1 cellular context compared by ENCODE assay signal in the genomic region with DNA sequence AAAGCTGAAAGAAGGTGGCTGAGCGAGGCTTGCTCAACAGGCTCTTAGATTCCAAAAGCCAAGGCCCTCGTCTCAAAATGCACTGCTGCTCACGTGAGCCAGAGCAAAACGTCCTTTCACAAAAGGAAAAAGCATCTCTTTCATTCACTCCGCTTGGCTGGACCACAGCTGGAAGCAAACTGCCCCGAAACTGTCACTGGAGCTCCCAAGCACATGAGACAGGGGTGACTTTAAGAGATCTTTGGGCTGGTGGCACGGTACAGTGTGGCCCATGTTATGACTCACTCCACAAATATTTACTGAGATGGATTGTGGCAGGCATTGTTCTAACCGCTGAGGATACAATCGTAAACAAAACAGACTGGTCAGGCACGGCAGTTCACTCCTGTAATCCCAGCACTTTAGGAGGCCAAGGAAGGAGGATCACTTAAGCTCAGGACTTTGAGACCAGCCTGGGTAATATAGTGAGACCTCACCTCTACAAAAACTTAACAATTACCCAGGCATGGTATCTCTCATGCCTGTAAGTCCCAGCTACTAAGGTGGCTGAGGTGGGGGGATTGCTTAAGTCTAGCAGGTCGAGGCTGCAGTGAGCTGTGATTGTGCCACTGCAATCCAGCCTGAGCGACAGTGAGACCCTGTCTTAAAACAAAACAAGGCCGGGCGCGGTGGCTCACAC.
TF ChIP-seq lines count a peak whose summit lies in the region.

No MANE protein-coding gene starts in this region.

TF ChIP-seq in K562, 482 proteins besides CTCF, POLR2A, EP300 and RAD21 (continued from another document):
- TF ChIP-seq, protein P1, sequence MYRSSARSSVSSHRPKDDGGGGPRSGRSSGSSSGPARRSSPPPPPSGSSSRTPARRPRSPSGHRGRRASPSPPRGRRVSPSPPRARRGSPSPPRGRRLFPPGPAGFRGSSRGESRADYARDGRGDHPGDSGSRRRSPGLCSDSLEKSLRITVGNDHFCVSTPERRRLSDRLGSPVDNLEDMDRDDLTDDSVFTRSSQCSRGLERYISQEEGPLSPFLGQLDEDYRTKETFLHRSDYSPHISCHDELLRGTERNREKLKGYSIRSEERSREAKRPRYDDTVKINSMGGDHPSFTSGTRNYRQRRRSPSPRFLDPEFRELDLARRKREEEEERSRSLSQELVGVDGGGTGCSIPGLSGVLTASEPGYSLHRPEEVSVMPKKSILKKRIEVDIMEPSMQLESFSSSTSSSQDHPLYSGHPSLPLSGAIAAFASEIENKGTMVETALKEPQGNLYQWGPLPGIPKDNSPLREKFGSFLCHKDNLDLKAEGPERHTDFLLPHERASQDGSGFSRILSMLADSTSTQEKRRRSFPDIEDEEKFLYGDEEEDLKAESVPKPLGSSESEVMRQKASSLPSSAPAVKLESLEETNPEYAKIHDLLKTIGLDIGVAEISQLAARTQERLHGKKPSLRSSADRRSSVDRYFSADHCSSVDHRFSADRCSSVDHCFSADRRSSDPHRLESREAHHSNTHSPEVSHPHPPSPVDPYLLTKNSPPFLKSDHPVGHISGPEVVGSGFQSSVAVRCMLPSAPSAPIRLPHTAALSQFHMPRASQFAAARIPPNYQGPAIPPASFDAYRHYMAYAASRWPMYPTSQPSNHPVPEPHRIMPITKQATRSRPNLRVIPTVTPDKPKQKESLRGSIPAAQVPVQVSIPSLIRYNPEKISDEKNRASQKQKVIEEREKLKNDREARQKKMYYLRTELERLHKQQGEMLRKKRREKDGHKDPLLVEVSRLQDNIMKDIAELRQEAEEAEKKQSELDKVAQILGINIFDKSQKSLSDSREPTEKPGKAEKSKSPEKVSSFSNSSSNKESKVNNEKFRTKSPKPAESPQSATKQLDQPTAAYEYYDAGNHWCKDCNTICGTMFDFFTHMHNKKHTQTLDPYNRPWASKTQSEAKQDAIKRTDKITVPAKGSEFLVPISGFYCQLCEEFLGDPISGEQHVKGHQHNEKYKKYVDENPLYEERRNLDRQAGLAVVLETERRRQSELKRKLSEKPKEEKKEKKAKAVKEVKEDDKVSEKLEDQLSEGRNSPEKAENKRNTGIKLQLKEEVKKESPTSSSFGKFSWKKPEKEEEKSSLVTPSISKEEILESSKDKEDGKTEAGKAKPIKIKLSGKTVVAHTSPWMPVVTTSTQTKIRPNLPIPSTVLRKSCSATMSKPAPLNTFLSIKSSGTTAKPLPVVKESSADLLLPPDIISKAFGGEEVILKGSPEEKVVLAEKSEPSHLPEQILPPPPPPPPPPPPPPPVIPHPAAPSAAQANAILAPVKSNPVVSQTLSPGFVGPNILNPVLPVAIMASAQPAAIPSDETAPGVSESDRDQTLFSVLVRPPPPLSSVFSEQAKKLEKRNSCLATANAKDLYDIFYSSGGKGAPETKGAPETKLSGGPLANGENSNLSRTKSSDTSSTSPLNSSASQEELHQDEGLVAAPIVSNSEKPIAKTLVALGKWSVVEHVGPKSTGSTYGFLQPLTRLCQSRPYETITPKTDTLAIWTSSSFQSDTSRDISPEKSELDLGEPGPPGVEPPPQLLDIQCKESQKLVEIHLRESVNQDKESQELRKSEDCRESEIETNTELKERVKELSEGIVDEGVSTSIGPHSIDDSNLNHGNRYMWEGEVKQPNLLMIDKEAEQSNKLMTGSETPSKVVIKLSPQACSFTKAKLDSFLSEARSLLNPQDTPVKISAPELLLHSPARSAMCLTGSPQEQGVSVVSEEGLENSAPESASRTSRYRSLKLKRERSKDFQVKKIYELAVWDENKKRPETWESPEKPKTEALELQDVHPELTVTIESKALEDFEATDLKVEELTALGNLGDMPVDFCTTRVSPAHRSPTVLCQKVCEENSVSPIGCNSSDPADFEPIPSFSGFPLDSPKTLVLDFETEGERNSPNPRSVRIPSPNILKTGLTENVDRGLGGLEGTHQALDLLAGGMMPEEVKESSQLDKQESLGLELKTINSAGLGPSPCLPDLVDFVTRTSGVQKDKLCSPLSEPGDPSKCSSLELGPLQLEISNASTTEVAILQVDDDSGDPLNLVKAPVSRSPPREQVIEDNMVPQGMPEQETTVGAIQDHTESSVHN (IDR thresholded peaks at IDR 0.05; ENCODE audit: borderline replicate concordance in 1 of 2, low read depth in 1 of 2): peak in 1 of 2 experiments; percentile 66; a peak in 1 of 4 replicates
- TF ChIP-seq SMARCE1 (IDR thresholded peaks at IDR 0.05) (peak; percentile 72; the same call in 1 of the 2 replicates), MED1 (CRISPR knock-in tag; IDR thresholded peaks at IDR 0.05; ENCODE audit: borderline replicate concordance) (no peak), SMARCA4 (IDR thresholded peaks at IDR 0.05) (peak; percentile 67), PHB (CRISPR knock-in tag; IDR thresholded peaks at IDR 0.05) (no peak), ZNF431 (CRISPR knock-in tag; IDR thresholded peaks at IDR 0.05) (no peak)
